In genomic region chr2:127524198-127524834, GRCh38 we compare ENCODE assay signal across 1 cellular context.
TF ChIP-seq lines count a peak whose summit lies in the region.

No MANE protein-coding gene starts in this region.

TF ChIP-seq in HepG2, 621 proteins besides CTCF, POLR2A, EP300 and RAD21:
- TF ChIP-seq ZNF121 (CRISPR knock-in tag; IDR thresholded peaks at IDR 0.05), result peak; percentile 86; the same call in 1 of the 2 replicates
